In the genomic region with DNA sequence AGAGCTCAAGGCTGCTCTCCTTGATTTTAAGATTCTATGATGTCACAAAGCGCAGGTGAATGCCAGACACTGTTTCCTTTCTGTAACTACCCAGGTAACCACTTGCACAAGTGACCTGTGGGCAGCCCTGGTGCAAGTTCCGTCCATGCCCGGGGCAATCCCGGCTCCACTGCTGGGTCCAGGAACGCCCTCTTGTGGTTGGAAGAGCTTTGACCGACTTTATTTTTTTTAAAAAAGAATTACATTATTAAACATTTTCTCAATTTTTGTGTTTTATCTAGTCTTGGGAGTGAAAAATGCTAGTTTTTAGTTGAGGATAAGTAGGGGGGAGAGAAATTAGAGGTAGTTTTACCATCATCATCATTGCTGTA, we compare ENCODE assay signal across 9 cellular contexts.
DNase-seq lines count a peak whose midpoint lies in the region; ATAC-seq and TF ChIP-seq lines count a peak whose summit lies in the region.
"Had no signal": no experiment of that assay in that cellular context is flagged by ENCODE, and none has a peak within 500 bp of the region (broad histone marks: within the 10 kb centered on the region; RNA-seq: fewer than 3 reads in every experiment).

No MANE protein-coding gene starts in this region.

- no peak overlapping the region for H2AFZ ChIP-seq in GM23248

- TF ChIP-seq CTCF in RWPE2 (IDR thresholded peaks at IDR 0.05; ENCODE audit: poor library complexity, severe bottlenecking) (peak; percentile 43), gastroesophageal sphincter (IDR thresholded peaks at IDR 0.05) (peak; percentile 11 to 48 (median 26))

- no peaks in the 10 kb centered on the region for H3K9me2 ChIP-seq in GM23248 (ENCODE audit: insufficient read depth)

- H3K27me3 ChIP-seq in GM23248 (replicated peaks; ENCODE audit: insufficient read depth) (no peaks in the 10 kb centered on the region), RWPE2 (ENCODE audit: insufficient read depth, poor library complexity, severe bottlenecking) (no peaks in the 10 kb centered on the region), gastroesophageal sphincter (no peaks in the 10 kb centered on the region)

- no peak overlapping the region for H3K4me3 Mint-ChIP-seq in activated CD4-positive, alpha-beta T cell treated with anti-CD3 and anti-CD28 coated beads, Interleukin-2, amount 10 ng/mL, durations not matched to agents 24 days and 14 days

- DNase-seq in GM23248 (peak; percentile 21), RWPE2 (ENCODE audit: low spot score) (no peak), sciatic nerve (ENCODE audit: low spot score) (no peak), DMS153 (lab: John Stamatoyannopoulos, UW) (no peak), NCI-H146 (lab: John Stamatoyannopoulos, UW) (no peak)
- no peak for DNase-seq in stimulated activated naive CD4-positive, alpha-beta T cell (lab: John Stamatoyannopoulos, UW)
- no peak for DNase-seq in activated CD4-positive, alpha-beta T cell treated with anti-CD3 and anti-CD28 coated beads, Interleukin-2, amount 10 ng/mL, durations not matched to agents 24 days and 14 days
- DNase-seq: stimulated activated CD4-positive, alpha-beta T cell treated with anti-CD3 and anti-CD28 coated beads, Interleukin-2, amount 100 ng/mL, for 24 hours had no signal

- intact Hi-C loops in sciatic nerve (cut with DNase I): loop anchor here (10.0 kb wide), 1 partner anchor 925 kb away; no protein-coding TSS in a partner anchor
- intact Hi-C loops in activated CD4-positive, alpha-beta T cell treated with anti-CD3 and anti-CD28 coated beads, Interleukin-2, amount 10 ng/mL, durations not matched to agents 24 days and 14 days (cut with micrococcal nuclease): no loop called here

- H3K27ac Mint-ChIP-seq in activated CD4-positive, alpha-beta T cell treated with anti-CD3 and anti-CD28 coated beads, Interleukin-2, amount 10 ng/mL, durations not matched to agents 24 days and 14 days: no peak overlapping the region

- H3K4me1 Mint-ChIP-seq in activated CD4-positive, alpha-beta T cell treated with anti-CD3 and anti-CD28 coated beads, Interleukin-2, amount 10 ng/mL, durations not matched to agents 24 days and 14 days: no peaks in the 10 kb centered on the region

- H3K9ac ChIP-seq in GM23248: no peak overlapping the region

- no peaks in the 10 kb centered on the region for H3K36me3 ChIP-seq in GM23248 (ENCODE audit: low read depth)
- no peaks in the 10 kb centered on the region for H3K36me3 ChIP-seq in RWPE2 (ENCODE audit: low read depth)
- no peaks in the 10 kb centered on the region for H3K36me3 ChIP-seq in gastroesophageal sphincter

- no peak overlapping the region for H3K27ac ChIP-seq in GM23248
- H3K27ac ChIP-seq in RWPE2 (ENCODE audit: poor library complexity, severe bottlenecking): no peak overlapping the region
- H3K27ac ChIP-seq in gastroesophageal sphincter: peak overlapping the region in 3 of 4 donors; percentile 45 to 60 (median 47)

- no peak for TF ChIP-seq EP300 in gastroesophageal sphincter (IDR thresholded peaks at IDR 0.05)

- H3K36me3 Mint-ChIP-seq in activated CD4-positive, alpha-beta T cell treated with anti-CD3 and anti-CD28 coated beads, Interleukin-2, amount 10 ng/mL, durations not matched to agents 24 days and 14 days (ENCODE audit: low read depth): no peaks in the 10 kb centered on the region

- no peaks in the 10 kb centered on the region for H4K20me1 ChIP-seq in GM23248 (ENCODE audit: insufficient read depth)

- in situ Hi-C loops in GM23248 (cut with MboI): no loop called here

- H3K4me1 ChIP-seq in GM23248 (ENCODE audit: insufficient read depth): no peaks in the 10 kb centered on the region
- H3K4me1 ChIP-seq in RWPE2 (ENCODE audit: insufficient read depth, poor library complexity, severe bottlenecking): peaks cover 12% of the 10 kb centered on the region
- peaks cover 0 to 11% (median 0%) of the 10 kb centered on the region in 3 donors for H3K4me1 ChIP-seq in gastroesophageal sphincter

- no peaks in the 10 kb centered on the region for H3K9me3 Mint-ChIP-seq in activated CD4-positive, alpha-beta T cell treated with anti-CD3 and anti-CD28 coated beads, Interleukin-2, amount 10 ng/mL, durations not matched to agents 24 days and 14 days

- H3F3A ChIP-seq in GM23248 (ENCODE audit: insufficient read depth): no peaks in the 10 kb centered on the region

- H3K79me2 ChIP-seq in GM23248 (ENCODE audit: insufficient read depth): no peaks in the 10 kb centered on the region

- no peaks in the 10 kb centered on the region for H3K9me3 ChIP-seq in GM23248 (ENCODE audit: low read depth)
- peaks cover 2% of the 10 kb centered on the region for H3K9me3 ChIP-seq in RWPE2 (ENCODE audit: severe bottlenecking)
- no peaks in the 10 kb centered on the region for H3K9me3 ChIP-seq in gastroesophageal sphincter

- ATAC-seq in RWPE2 (ENCODE audit: low read depth) (no peak), gastroesophageal sphincter (no peak), sciatic nerve (peak; percentile 45)

- no peak for TF ChIP-seq POLR2A in gastroesophageal sphincter (IDR thresholded peaks at IDR 0.05)

- WGBS in GM23248 (ENCODE audit: low coverage in 1 of 2, low lambda C conversion rate in 2 of 2, missing lambda C conversion rate in 2 of 2), 2 experiments: 33% methylated on average over 6 of the region's 6 CpGs
- WGBS in gastroesophageal sphincter (ENCODE audit: low coverage in 1 of 2), 2 donors: 14 to 35% methylated on average over 4 to 5 of the region's 6 CpGs

- no peak overlapping the region for H3K4me2 ChIP-seq in GM23248 (ENCODE audit: unreplicated experiment)

- H3K4me3 ChIP-seq in GM23248 (no peak overlapping the region), RWPE2 (ENCODE audit: severe bottlenecking) (no peak overlapping the region), gastroesophageal sphincter (no peak overlapping the region)

- no peaks in the 10 kb centered on the region for H3K27me3 Mint-ChIP-seq in activated CD4-positive, alpha-beta T cell treated with anti-CD3 and anti-CD28 coated beads, Interleukin-2, amount 10 ng/mL, durations not matched to agents 24 days and 14 days

Comparison
In these comparisons a context has a peak if more than half of its experiments do, and no peak if none do; other contexts are left out.
1. H3K27ac ChIP-seq: peak in gastroesophageal sphincter (3 of 4); none in GM23248 (single experiment) and RWPE2 (single experiment).